Comparison of ENCODE assay signal across 20 cellular contexts in genomic region chr3:47652142-47652541, GRCh38.
A peak's percentile ranks its signal among the peaks of the same experiment; 100 is the strongest.
DNase-seq lines count a peak whose midpoint lies in the region; ATAC-seq and TF ChIP-seq lines count a peak whose summit lies in the region.
"Had no signal": no experiment of that assay in that cellular context is flagged by ENCODE, and none has a peak within 500 bp of the region (broad histone marks: within the 10 kb centered on the region; RNA-seq: fewer than 3 reads in every experiment).

No MANE protein-coding gene starts in this region.

- H3K27me3 Mint-ChIP-seq in WTC11 (ENCODE audit: low read depth), result no peaks in the 10 kb centered on the region
- no peaks in the 10 kb centered on the region for H3K27me3 Mint-ChIP-seq in activated CD4-positive, alpha-beta T cell treated with anti-CD3 and anti-CD28 coated beads, Interleukin-2, amount 10 ng/mL, durations not matched to agents 7 days and 5 days
- H3K27me3 Mint-ChIP-seq: CD4-positive, CD25-positive, alpha-beta regulatory T cell had no signal

- 0 out of 2 replicates have a peak, but pooled peaks cover 4% of the 10 kb centered on the region for H3K9me3 Mint-ChIP-seq in WTC11
- peaks cover 4% of the 10 kb centered on the region for H3K9me3 Mint-ChIP-seq in activated CD4-positive, alpha-beta T cell treated with anti-CD3 and anti-CD28 coated beads, Interleukin-2, amount 10 ng/mL, durations not matched to agents 7 days and 5 days

- no peak overlapping the region for H3K4me3 Mint-ChIP-seq in WTC11
- no peak overlapping the region for H3K4me3 Mint-ChIP-seq in activated CD4-positive, alpha-beta T cell treated with anti-CD3 and anti-CD28 coated beads, Interleukin-2, amount 10 ng/mL, durations not matched to agents 7 days and 5 days
- H3K4me3 Mint-ChIP-seq: CD4-positive, CD25-positive, alpha-beta regulatory T cell had no signal

- POLR2A ChIA-PET in WTC11 (lab: Charles Lee), result interaction anchor here (0.9 kb wide), 1 partner anchor 85 kb away, joined by 6 read pairs; no protein-coding TSS in a partner anchor
- POLR2A ChIA-PET in activated CD4-positive, alpha-beta T cell treated with anti-CD3 and anti-CD28 coated beads, Interleukin-2, amount 10 ng/mL, durations not matched to agents 7 days and 5 days (lab: Charles Lee), result no interaction called here

- H3K36me3 Mint-ChIP-seq in WTC11, result peaks cover 35% of the 10 kb centered on the region
- H3K36me3 Mint-ChIP-seq in activated CD4-positive, alpha-beta T cell treated with anti-CD3 and anti-CD28 coated beads, Interleukin-2, amount 10 ng/mL, durations not matched to agents 7 days and 5 days (ENCODE audit: low read depth), result peaks cover 23% of the 10 kb centered on the region

- no peaks in the 10 kb centered on the region for H3K4me1 Mint-ChIP-seq in WTC11
- H3K4me1 Mint-ChIP-seq in activated CD4-positive, alpha-beta T cell treated with anti-CD3 and anti-CD28 coated beads, Interleukin-2, amount 10 ng/mL, durations not matched to agents 7 days and 5 days, result no peaks in the 10 kb centered on the region

- CTCF ChIA-PET in WTC11 (lab: Charles Lee), result no interaction called here
- CTCF ChIA-PET in activated CD4-positive, alpha-beta T cell treated with anti-CD3 and anti-CD28 coated beads, Interleukin-2, amount 10 ng/mL, durations not matched to agents 7 days and 5 days (lab: Charles Lee), result interaction anchor here (1.0 kb wide), 1 partner anchor 18 kb away, joined by 3 read pairs; no protein-coding TSS in a partner anchor

- DNase-seq in NCI-H187 treated with DMSO at 0.1 percent for 48 hours (lab: John Stamatoyannopoulos, UW) (peak; percentile 33), NCI-H187 (lab: John Stamatoyannopoulos, UW) (no peak), NCI-H510A (lab: John Stamatoyannopoulos, UW) (peak; percentile 6), WTC11 (ENCODE audit: low spot score) (no peak), A172 (ENCODE audit: low spot score) (no peak)
- no peak for DNase-seq in stimulated activated CD4-positive, alpha-beta T cell treated with anti-CD3 and anti-CD28 coated beads, Interleukin-2, amount 100 ng/mL, for 48 hours
- no peak for DNase-seq in activated CD4-positive, alpha-beta T cell treated with anti-CD3 and anti-CD28 coated beads, Interleukin-2, amount 10 ng/mL, durations not matched to agents 7 days and 5 days
- DNase-seq: 8988T; BE2C; CD4-positive, CD25-positive, alpha-beta regulatory T cell; COR-L47; EL; GOT3; KBM-7; NCI-H1417 treated with DMSO at 0.1 percent for 48 hours; NCI-H2081 treated with DMSO at 0.1 percent for 48 hours; NCI-H748 treated with DMSO at 0.1 percent for 48 hours; SHP77 had no signal

- no peak for TF ChIP-seq CTCF in WTC11 (IDR thresholded peaks at IDR 0.05)

- H3K27ac Mint-ChIP-seq in WTC11, result peak overlapping the region; percentile 68; the same call in 1 of the 2 replicates
- no peak overlapping the region for H3K27ac Mint-ChIP-seq in activated CD4-positive, alpha-beta T cell treated with anti-CD3 and anti-CD28 coated beads, Interleukin-2, amount 10 ng/mL, durations not matched to agents 7 days and 5 days

- no peak for ATAC-seq in WTC11
- no peak for ATAC-seq in HG03196 (IDR thresholded peaks at IDR 0.05; ENCODE audit: unreplicated experiment)
- ATAC-seq: HepG2 had no signal

TF ChIP-seq in WTC11, 78 proteins besides CTCF, POLR2A, EP300 and RAD21:
- TF ChIP-seq ZNF121 (CRISPR knock-in tag; IDR thresholded peaks at IDR 0.05) (0 out of 2 replicates have a peak, but pooled peaks have one; percentile 25), ATF1 (CRISPR knock-in tag; IDR thresholded peaks at IDR 0.05) (no peak)

Comparison
In these comparisons a context has a peak if more than half of its experiments do, and no peak if none do; other contexts are left out.
1. DNase-seq: peak in NCI-H187 treated with DMSO at 0.1 percent for 48 hours (single experiment) and NCI-H510A (single experiment); none in NCI-H187 (0 of 2), WTC11 (single experiment), stimulated activated CD4-positive, alpha-beta T cell treated with anti-CD3 and anti-CD28 coated beads, Interleukin-2, amount 100 ng/mL, for 48 hours (0 of 2), activated CD4-positive, alpha-beta T cell treated with anti-CD3 and anti-CD28 coated beads, Interleukin-2, amount 10 ng/mL, durations not matched to agents 7 days and 5 days (single experiment) and A172 (single experiment).